In genomic region chr5:73387630-73388370, GRCh38 we compare ENCODE assay signal across 9 cellular contexts.
DNase-seq lines count a peak whose midpoint lies in the region; ATAC-seq, FAIRE-seq and TF ChIP-seq lines count a peak whose summit lies in the region.
"Had no signal": no experiment of that assay in that cellular context is flagged by ENCODE, and none has a peak within 500 bp of the region (broad histone marks: within the 10 kb centered on the region; RNA-seq: fewer than 3 reads in every experiment).

No MANE protein-coding gene starts in this region.

- no peak for TF ChIP-seq CTCF in SK-N-SH (IDR thresholded peaks at IDR 0.05)
- TF ChIP-seq CTCF in natural killer cell (IDR thresholded peaks at IDR 0.05): no peak

- H2AFZ ChIP-seq in SK-N-SH (ENCODE audit: low read depth): peak overlapping the region; percentile 19; the same call in 1 of the 2 replicates

- H3K36me3 ChIP-seq in SK-N-SH (replicated peaks in 1 of 2; ENCODE audit: control insufficient read depth in 1 of 2, insufficient read depth in 2 of 2, low read length in 1 of 2): no peaks in the 10 kb centered on the region

- H3K27me3 Mint-ChIP-seq in natural killer cell (ENCODE audit: low read depth in 2 of 2): peaks cover 31 to 56% of the 10 kb centered on the region in 2 donors

- ATAC-seq in GM19043 (IDR thresholded peaks at IDR 0.05; ENCODE audit: low read depth, unreplicated experiment) (peak; percentile 88), HG03103 (IDR thresholded peaks at IDR 0.05; ENCODE audit: low read depth, unreplicated experiment) (peak; percentile 82), natural killer cell (peak; percentile 21 to 79 (median 74))

- H3K27ac Mint-ChIP-seq in natural killer cell: peak overlapping the region; percentile 8 to 10

- H3K4me1 Mint-ChIP-seq in natural killer cell: peaks cover 21 to 22% of the 10 kb centered on the region in 2 donors
- H3K4me1 Mint-ChIP-seq: brain had no signal

- no peaks in the 10 kb centered on the region; the same call in 1 of the 2 replicates for H3K79me2 ChIP-seq in SK-N-SH (ENCODE audit: insufficient read depth)

- peak overlapping the region; percentile 65 for H3K4me3 Mint-ChIP-seq in natural killer cell
- H3K4me3 Mint-ChIP-seq: brain had no signal

- no peak for FAIRE-seq in RCC 7860 (lab: Jason Lieb, UNC)

- POLR2A ChIA-PET in SK-N-SH (lab: Yijun Ruan, JAX): no interaction called here

- H4K20me1 ChIP-seq in SK-N-SH (ENCODE audit: insufficient read depth): no peaks in the 10 kb centered on the region

- H3K9me3 Mint-ChIP-seq in natural killer cell: peaks cover 5 to 7% of the 10 kb centered on the region in 2 donors

- 43% methylated on average over 7 of the region's 7 CpGs for WGBS in SK-N-SH (ENCODE audit: low lambda C conversion rate)

- no peak for TF ChIP-seq RAD21 in SK-N-SH (IDR thresholded peaks at IDR 0.05; ENCODE audit: low read length)

- TF ChIP-seq EP300 in SK-N-SH (IDR thresholded peaks at IDR 0.05; ENCODE audit: borderline replicate concordance in 1 of 2, low read depth in 1 of 2, low read length in 1 of 2): no peak

- H3K9me2 ChIP-seq in SK-N-SH: no peaks in the 10 kb centered on the region

- DNase-seq in COLO668 (lab: John Stamatoyannopoulos, UW; ENCODE audit: unreplicated experiment): peak; percentile 56
- DNase-seq in SK-N-SH: no peak
- DNase-seq in natural killer cell: no peak
- DNase-seq in RCC 7860 (ENCODE audit: low spot score): no peak
- no peak for DNase-seq in ecto neural progenitor cell (ENCODE audit: low spot score)
- DNase-seq in stimulated activated CD8-positive, alpha-beta memory T cell treated with anti-CD3 and anti-CD28 coated beads, Interleukin-4, amount 100 ng/mL, for 48 hours: no peak

- no peak overlapping the region for H3K4me3 ChIP-seq in SK-N-SH (ENCODE audit: low read depth in 2 of 2, low read length in 1 of 2)

- peaks cover 33% of the 10 kb centered on the region for H3F3A ChIP-seq in SK-N-SH (replicated peaks; ENCODE audit: insufficient read depth)

- H3K27me3 ChIP-seq in SK-N-SH (ENCODE audit: insufficient read depth): no peaks in the 10 kb centered on the region

- H3K4me2 ChIP-seq in SK-N-SH: peak overlapping the region; percentile 56; the same call in 1 of the 2 replicates

- CTCF ChIA-PET in SK-N-SH (lab: Yijun Ruan, JAX): interaction anchor here (0.8 kb wide), 1 partner anchor 66 kb away, joined by 3 read pairs; no protein-coding TSS in a partner anchor

- H3K36me3 Mint-ChIP-seq in natural killer cell: peaks cover 18% of the 10 kb centered on the region
- H3K36me3 Mint-ChIP-seq: brain had no signal

- peak overlapping the region; percentile 10; the same call in 1 of the 2 replicates for H3K9ac ChIP-seq in SK-N-SH

- peak overlapping the region; percentile 70 to 71 for H3K27ac ChIP-seq in SK-N-SH (ENCODE audit: low read depth in 2 of 2, low read length in 1 of 2)

- intact Hi-C loops in natural killer cell (cut with micrococcal nuclease): no loop called here

- peaks cover 16% of the 10 kb centered on the region; the same call in 1 of the 2 replicates for H3K9me3 ChIP-seq in SK-N-SH

- H3K4me1 ChIP-seq in SK-N-SH (ENCODE audit: control insufficient read depth in 1 of 2, insufficient read depth in 2 of 2, low read depth in 1 of 2, low read length in 1 of 2): peaks cover 0 to 18% of the 10 kb centered on the region in 2 experiments; a peak in 3 of 4 replicates

TF ChIP-seq in SK-N-SH, 30 proteins besides CTCF, POLR2A, EP300 and RAD21:
- no peak for TF ChIP-seq GATA2 (CRISPR knock-in tag; IDR thresholded peaks at IDR 0.05)
- TF ChIP-seq MEF2A (IDR thresholded peaks at IDR 0.05; ENCODE audit: borderline replicate concordance, low read depth): 0 out of 2 replicates have a peak, but pooled peaks have one; percentile 19
- TF ChIP-seq MAX (IDR thresholded peaks at IDR 0.05; ENCODE audit: low read depth): no peak
- TF ChIP-seq YY1 (IDR thresholded peaks at IDR 0.05; ENCODE audit: low read depth): no peak
- 0 out of 2 replicates have a peak, but pooled peaks have one; percentile 11 for TF ChIP-seq RXRA (IDR thresholded peaks at IDR 0.05; ENCODE audit: borderline replicate concordance, low read depth)
- no peak for TF ChIP-seq FOSL2 (IDR thresholded peaks at IDR 0.05; ENCODE audit: borderline replicate concordance, low read depth)
- 0 out of 2 replicates have a peak, but pooled peaks have one; percentile 54 for TF ChIP-seq TEAD4 (IDR thresholded peaks at IDR 0.05; ENCODE audit: borderline replicate concordance, insufficient read depth)
- no peak for TF ChIP-seq CHD2 (IDR thresholded peaks at IDR 0.05; ENCODE audit: low read length, partially characterized antibody)
- no peak for TF ChIP-seq RCOR1 (IDR thresholded peaks at IDR 0.05; ENCODE audit: low read length)
- TF ChIP-seq SMC3 (IDR thresholded peaks at IDR 0.05; ENCODE audit: low read depth, low read length): no peak
- TF ChIP-seq NRF1 (IDR thresholded peaks at IDR 0.05; ENCODE audit: low read depth, low read length): no peak
- peak; percentile 38; the same call in 1 of the 2 replicates for TF ChIP-seq TCF12 (IDR thresholded peaks at IDR 0.05)
